In the genomic region with DNA sequence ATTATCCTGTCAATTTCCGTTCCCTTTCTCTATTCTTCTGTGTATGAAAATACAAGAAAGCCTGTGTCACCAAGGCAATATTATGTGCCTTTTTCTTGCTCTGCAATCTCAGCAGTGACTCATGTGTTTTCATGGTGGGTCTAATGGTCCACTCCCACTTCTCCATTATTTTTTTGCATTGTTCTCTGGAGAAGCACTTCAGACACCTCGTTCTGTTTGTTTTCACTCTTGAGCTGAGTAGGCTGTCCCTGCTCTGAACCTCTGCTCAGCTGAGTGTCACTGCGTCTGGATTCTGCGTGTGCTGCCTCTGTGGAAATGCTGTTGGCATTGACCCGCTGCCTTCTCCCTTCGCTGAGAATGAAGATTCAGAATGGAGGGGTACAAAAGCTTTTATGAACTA, we compare ENCODE assay signal across 18 cellular contexts.
DNase-seq lines count a peak whose midpoint lies in the region; ATAC-seq and TF ChIP-seq lines count a peak whose summit lies in the region.
"Had no signal": no experiment of that assay in that cellular context is flagged by ENCODE, and none has a peak within 500 bp of the region (broad histone marks: within the 10 kb centered on the region; RNA-seq: fewer than 3 reads in every experiment).

No MANE protein-coding gene starts in this region.

- no peak overlapping the region for H3K4me3 ChIP-seq in left ventricle myocardium inferior
- H3K4me3 ChIP-seq in upper lobe of left lung, result no peak overlapping the region
- H3K4me3 ChIP-seq: esophagus muscularis mucosa, vagina had no signal

- H3K36me3 ChIP-seq in left ventricle myocardium inferior (no peaks in the 10 kb centered on the region), upper lobe of left lung (no peaks in the 10 kb centered on the region)
- H3K36me3 ChIP-seq: esophagus muscularis mucosa, vagina had no signal

- peak in 1 of 4 donors; percentile 45 for TF ChIP-seq EP300 in upper lobe of left lung (IDR thresholded peaks at IDR 0.05)

- WGBS in upper lobe of left lung, 2 donors, result 59 to 68% methylated on average over 6 of the region's 6 CpGs

- no peaks in the 10 kb centered on the region for H3K9me3 ChIP-seq in left ventricle myocardium inferior (replicated peaks)
- no peaks in the 10 kb centered on the region for H3K9me3 ChIP-seq in upper lobe of left lung
- H3K9me3 ChIP-seq: esophagus muscularis mucosa, vagina had no signal

- TF ChIP-seq CTCF in left ventricle myocardium inferior (IDR thresholded peaks at IDR 0.05; ENCODE audit: borderline replicate concordance), result no peak
- no peak for TF ChIP-seq CTCF in upper lobe of left lung (IDR thresholded peaks at IDR 0.05)

- TF ChIP-seq POLR2A in upper lobe of left lung (IDR thresholded peaks at IDR 0.05), result no peak

- H3K4me1 ChIP-seq in left ventricle myocardium inferior (peaks cover 79% of the 10 kb centered on the region), upper lobe of left lung (peaks cover 6 to 49% (median 13%) of the 10 kb centered on the region in 4 donors)

- ATAC-seq in Right ventricle myocardium superior (ENCODE audit: poor library complexity) (peak; percentile 68), upper lobe of left lung (ENCODE audit: low FRiP score in 2 of 2) (peak; percentile 21 to 52), HG02840 (IDR thresholded peaks at IDR 0.05; ENCODE audit: low FRiP score, unreplicated experiment) (no peak)

- DNase-seq in Right ventricle myocardium superior (no peak), left ventricle myocardium inferior (no peak), NCI-H510A treated with DMSO at 0.1 percent for 48 hours (lab: John Stamatoyannopoulos, UW) (peak; percentile 60), glomerular endothelial cell (ENCODE audit: extremely low read depth, low read depth, low spot score) (peak; percentile 39), upper lobe of left lung (peak in 1 of 2 donors; percentile 36), germinal center (ENCODE audit: low spot score) (no peak)
- no peak for DNase-seq in stimulated activated CD4-positive, alpha-beta T cell treated with anti-CD3 and anti-CD28 coated beads, Interleukin-4, amount 100 ng/mL, for 24 hours
- DNase-seq: activated CD4-positive, alpha-beta memory T cell treated with anti-CD3 and anti-CD28 coated beads, Interleukin-2, amount 10 ng/mL, durations not matched to agents 7 days and 5 days; activated effector memory CD4-positive, alpha-beta T cell treated with anti-CD3 and anti-CD28 coated beads, Interleukin-2, amount 50 U/mL, for 16 hours; Calu3; midbrain; T1000 had no signal

- no peak overlapping the region for H3K27ac ChIP-seq in left ventricle myocardium inferior (replicated peaks)
- H3K27ac ChIP-seq in upper lobe of left lung, result no peak overlapping the region
- H3K27ac ChIP-seq: esophagus muscularis mucosa, KMS-11, parathyroid adenoma, RWPE1, vagina had no signal

- no peaks in the 10 kb centered on the region for H3K27me3 ChIP-seq in left ventricle myocardium inferior (ENCODE audit: low read depth)
- H3K27me3 ChIP-seq in upper lobe of left lung, result no peaks in the 10 kb centered on the region
- H3K27me3 ChIP-seq: esophagus muscularis mucosa, vagina had no signal

- intact Hi-C loops in Right ventricle myocardium superior (cut with DNase I) (no loop called here), left ventricle myocardium inferior (cut with micrococcal nuclease) (no loop called here)

Comparison
In these comparisons a context has a peak if more than half of its experiments do, and no peak if none do; other contexts are left out.
1. DNase-seq: peak in NCI-H510A treated with DMSO at 0.1 percent for 48 hours (single experiment) and glomerular endothelial cell (single experiment); none in Right ventricle myocardium superior (single experiment), left ventricle myocardium inferior (single experiment), germinal center (single experiment) and stimulated activated CD4-positive, alpha-beta T cell treated with anti-CD3 and anti-CD28 coated beads, Interleukin-4, amount 100 ng/mL, for 24 hours (single experiment).